ENCODE assay signal across 8 cellular contexts in genomic region chr12:124898200-124898950, GRCh38. TPM values are rescaled to one million over a fixed set of nuclear protein-coding genes. Genes with fewer than 3 reads are reported as not detected.
A peak's percentile ranks its signal among the peaks of the same experiment; 100 is the strongest.
DNase-seq lines count a peak whose midpoint lies in the region; ATAC-seq and TF ChIP-seq lines count a peak whose summit lies in the region.

No MANE protein-coding gene starts in this region.

- in situ Hi-C loops in transverse colon (cut with MboI; ENCODE audit: low pct_ligation_motif_present in 1 of 4, low pct_unique_long_range_greater_than_20kb in 1 of 4, low sequenced_read_pairs in 3 of 4): no loop called here

- no peaks in the 10 kb centered on the region for H3K23me2 ChIP-seq in H9 (ENCODE audit: insufficient read length, low read depth, low read length, poor library complexity, severe bottlenecking)

- no peak overlapping the region for H2BK120ac ChIP-seq in H9 (ENCODE audit: low read depth, low read length, poor library complexity, severe bottlenecking)

- peaks cover 3% of the 10 kb centered on the region for H3K27me3 Mint-ChIP-seq in H9 (ENCODE audit: low read depth)
- no peaks in the 10 kb centered on the region for H3K27me3 Mint-ChIP-seq in naive thymus-derived CD8-positive, alpha-beta T cell

- H3K36me3 ChIP-seq in transverse colon: no peaks in the 10 kb centered on the region

- H2BK15ac ChIP-seq in H9 (ENCODE audit: low read depth, low read length): no peak overlapping the region

- POLR2A ChIA-PET in naive thymus-derived CD8-positive, alpha-beta T cell (lab: Charles Lee): interaction anchor here (1.0 kb wide), 1 partner anchor 42 kb away, joined by 6 read pairs; no protein-coding TSS in a partner anchor

- no peak overlapping the region for H3K9ac ChIP-seq in H9 (ENCODE audit: extremely low read depth, insufficient read length, low read length)

- TF ChIP-seq EP300 in transverse colon (IDR thresholded peaks at IDR 0.05; ENCODE audit: low read depth): no peak

- no peak overlapping the region for H4K91ac ChIP-seq in H9 (ENCODE audit: insufficient read length, low read depth, low read length)

- H3K4me1 ChIP-seq in H9 (ENCODE audit: insufficient read depth, low read length): no peaks in the 10 kb centered on the region
- peaks cover 0 to 9% (median 3%) of the 10 kb centered on the region in 4 donors for H3K4me1 ChIP-seq in transverse colon

- peaks cover 0 to 4% of the 10 kb centered on the region in 2 experiments; a peak in 2 of 4 replicates for H3K4me1 Mint-ChIP-seq in H9
- H3K4me1 Mint-ChIP-seq in naive thymus-derived CD8-positive, alpha-beta T cell: peaks cover 8 to 18% (median 13%) of the 10 kb centered on the region in 4 donors

- ATAC-seq in naive thymus-derived CD8-positive, alpha-beta T cell: peak; percentile 99 to 100

- no peak overlapping the region for H3K23ac ChIP-seq in H9 (ENCODE audit: insufficient read length, low read depth, low read length)

- H3K14ac ChIP-seq in H9 (ENCODE audit: insufficient read depth, low read length): no peak overlapping the region

- no peak overlapping the region for H3K4ac ChIP-seq in H9 (ENCODE audit: low read depth, low read length)

- no peak overlapping the region for H3K56ac ChIP-seq in H9 (ENCODE audit: insufficient read length, low read depth, low read length)

- H3K9me3 Mint-ChIP-seq in H9: peaks cover 0 to 5% of the 10 kb centered on the region in 2 experiments; a peak in 2 of 5 replicates
- no peaks in the 10 kb centered on the region for H3K9me3 Mint-ChIP-seq in naive thymus-derived CD8-positive, alpha-beta T cell

- H2AK5ac ChIP-seq in H9 (ENCODE audit: insufficient read length, low read length): no peak overlapping the region

- no peak overlapping the region for H4K5ac ChIP-seq in H9 (ENCODE audit: insufficient read length, low read depth, low read length)

- H4K8ac ChIP-seq in H9 (replicated peaks; ENCODE audit: insufficient read length, low read depth, low read length): no peak overlapping the region

- no peak overlapping the region for H3K4me3 Mint-ChIP-seq in H9
- H3K4me3 Mint-ChIP-seq in naive thymus-derived CD8-positive, alpha-beta T cell: peak overlapping the region in 8 of 10 donors; percentile 25 to 71 (median 46)

- H2BK12ac ChIP-seq in H9 (ENCODE audit: insufficient read length, low read depth, low read length): no peak overlapping the region

- no peaks in the 10 kb centered on the region for H3K79me1 ChIP-seq in H9 (ENCODE audit: insufficient read depth, low read depth, low read length, poor library complexity, severe bottlenecking)

- no peak overlapping the region for H2BK20ac ChIP-seq in H9 (ENCODE audit: low read depth, low read length, poor library complexity, severe bottlenecking)

- no peak overlapping the region for H2AFZ ChIP-seq in H9 (ENCODE audit: low read length)

- no peaks in the 10 kb centered on the region for H3K36me3 Mint-ChIP-seq in H9 (ENCODE audit: insufficient read depth in 1 of 3, low read depth in 3 of 3)
- H3K36me3 Mint-ChIP-seq in naive thymus-derived CD8-positive, alpha-beta T cell: no peaks in the 10 kb centered on the region

- peak; percentile 76 for DNase-seq in COLO668 (lab: John Stamatoyannopoulos, UW; ENCODE audit: unreplicated experiment)
- DNase-seq in H9: peak; percentile 68
- peak; percentile 62 for DNase-seq in NCI-H510A treated with DMSO at 0.1 percent for 48 hours (lab: John Stamatoyannopoulos, UW)
- DNase-seq in activated CD4-positive, alpha-beta T cell treated with anti-CD3 and anti-CD28 coated beads, Interleukin-2, amount 50 U/mL, for 48 hours: peak; percentile 66 to 75
- peak; percentile 45 for DNase-seq in effector CD4-positive, alpha-beta T cell
- DNase-seq in naive thymus-derived CD8-positive, alpha-beta T cell: peak; percentile 51 to 87 (median 66)
- peak; percentile 74 for DNase-seq in transverse colon
- DNase-seq in 8988T: no peak

- no peaks in the 10 kb centered on the region for H3K79me2 ChIP-seq in H9 (ENCODE audit: insufficient read depth, low read length)

- intact Hi-C loops in transverse colon (cut with DNase I; ENCODE audit: low total_unique reads): no loop called here

- H3K9me3 ChIP-seq in H9 (ENCODE audit: control insufficient read depth, low read depth, low read length): no peaks in the 10 kb centered on the region
- no peaks in the 10 kb centered on the region for H3K9me3 ChIP-seq in transverse colon

- no peak overlapping the region for H3K18ac ChIP-seq in H9 (ENCODE audit: insufficient read length, low read depth, low read length)

- TF ChIP-seq POLR2A in transverse colon (IDR thresholded peaks at IDR 0.05): no peak

- H4K20me1 ChIP-seq in H9 (ENCODE audit: control insufficient read depth, insufficient read depth, insufficient read length): no peaks in the 10 kb centered on the region

- no peak overlapping the region for H3K27ac Mint-ChIP-seq in H9
- peak overlapping the region in 3 of 10 donors; percentile 19 to 88 (median 36) for H3K27ac Mint-ChIP-seq in naive thymus-derived CD8-positive, alpha-beta T cell

- no peak overlapping the region for H3K4me2 ChIP-seq in H9 (ENCODE audit: insufficient read depth, insufficient read length, low read length)

- no peaks in the 10 kb centered on the region for H3K27me3 ChIP-seq in H9 (ENCODE audit: insufficient read depth, low read length)
- no peaks in the 10 kb centered on the region for H3K27me3 ChIP-seq in transverse colon

- no peak overlapping the region for H3T11ph ChIP-seq in H9 (ENCODE audit: low read length)

- no peak overlapping the region for H3K27ac ChIP-seq in H9 (ENCODE audit: insufficient read length, low read depth, low read length)
- H3K27ac ChIP-seq in transverse colon: no peak overlapping the region

- 100% methylated on average over 3 of the region's 18 CpGs for WGBS in H9 (ENCODE audit: extremely low coverage, insufficient read length, low lambda C conversion rate)
- WGBS in transverse colon (ENCODE audit: low coverage in 1 of 2), 2 donors: 17 to 22% methylated on average over 9 to 17 of the region's 18 CpGs

- no peak overlapping the region for H3K4me3 ChIP-seq in transverse colon

- no peak overlapping the region for H2BK5ac ChIP-seq in H9 (ENCODE audit: insufficient read length, low read length)

- TF ChIP-seq CTCF in H9 (conservative IDR thresholded peaks at IDR 0.05): peak; percentile 58
- TF ChIP-seq CTCF in transverse colon (IDR thresholded peaks at IDR 0.05): peak; percentile 48 to 72 (median 57)

RNA-seq across cellular contexts. Expression of gene UBC, which starts 16.1 kb away (rescaled TPM):
- total RNA-seq in H9 (2021) (523 and 533 TPM in 2 replicates), transverse colon (1,000 to 10,000 TPM; 1,242 to 1,580 (median 1,406) TPM)
- total RNA-seq in naive thymus-derived CD8-positive, alpha-beta T cell: 100 to 1,000 TPM; 773 to 788 TPM
- polyA plus RNA-seq in naive thymus-derived CD8-positive, alpha-beta T cell: 1,000 to 10,000 TPM; 1,080 to 1,331 (median 1,214) TPM

RNA-seq across cellular contexts. Expression of gene SCARB1, which starts 34.7 kb away (rescaled TPM):
- total RNA-seq in H9 (2021) (31.3 and 31.7 TPM in 2 replicates), transverse colon (100 to 1,000 TPM in 1 of 4 donors, 10 to 100 TPM in 3; 33.7 to 252 (median 43.6) TPM)
- 1 to 10 TPM; 4.3 to 7.2 TPM for total RNA-seq in naive thymus-derived CD8-positive, alpha-beta T cell
- polyA plus RNA-seq in naive thymus-derived CD8-positive, alpha-beta T cell: 1 to 10 TPM; 2.7 to 3.9 (median 3.1) TPM

Comparison
In these comparisons a context has a peak if more than half of its experiments do, and no peak if none do; other contexts are left out.
1. H3K4me3 Mint-ChIP-seq: peak in naive thymus-derived CD8-positive, alpha-beta T cell (8 of 10); none in H9 (0 of 2).